1 cellular context compared by ENCODE assay signal in the genomic region with DNA sequence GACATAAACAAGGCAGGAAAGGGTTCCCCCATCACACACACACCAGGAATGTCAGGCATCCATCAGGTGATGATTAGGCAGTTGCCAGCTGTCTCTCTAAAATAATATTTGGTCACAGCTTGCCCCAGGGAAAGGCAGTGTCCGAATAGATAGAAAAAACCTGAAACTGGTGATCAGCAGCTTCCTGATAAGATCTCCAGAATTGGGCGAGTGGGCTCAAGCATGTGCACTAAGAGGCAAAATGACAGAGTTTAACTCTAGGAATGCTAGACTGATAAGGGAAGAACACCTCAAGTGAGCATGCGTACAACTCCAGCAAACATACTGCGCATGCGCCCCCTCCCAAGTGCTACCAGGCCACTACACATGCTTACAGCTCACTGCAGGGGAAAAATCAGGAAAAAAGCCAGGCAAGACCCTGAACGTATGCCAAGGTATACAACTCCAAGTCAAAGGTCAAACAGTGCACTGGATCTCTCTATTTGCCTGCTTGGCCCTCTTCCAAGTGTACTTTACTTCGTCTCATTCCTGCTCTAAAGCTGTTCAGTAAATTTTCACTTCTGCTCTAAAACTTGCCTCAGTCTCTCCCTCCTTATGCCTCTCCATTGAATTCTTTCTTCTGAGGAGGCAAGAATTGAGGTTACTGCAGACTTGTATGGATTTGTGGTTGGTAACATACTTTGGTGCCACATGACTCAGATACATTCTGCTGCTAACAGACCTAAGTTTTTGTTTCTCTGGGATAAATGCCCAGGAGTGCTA.
TF ChIP-seq lines count a peak whose summit lies in the region.

No MANE protein-coding gene starts in this region.

TF ChIP-seq in HepG2, 621 proteins besides CTCF, POLR2A, EP300 and RAD21 (continued from another document and continues in another):
- TF ChIP-seq, protein P1, sequence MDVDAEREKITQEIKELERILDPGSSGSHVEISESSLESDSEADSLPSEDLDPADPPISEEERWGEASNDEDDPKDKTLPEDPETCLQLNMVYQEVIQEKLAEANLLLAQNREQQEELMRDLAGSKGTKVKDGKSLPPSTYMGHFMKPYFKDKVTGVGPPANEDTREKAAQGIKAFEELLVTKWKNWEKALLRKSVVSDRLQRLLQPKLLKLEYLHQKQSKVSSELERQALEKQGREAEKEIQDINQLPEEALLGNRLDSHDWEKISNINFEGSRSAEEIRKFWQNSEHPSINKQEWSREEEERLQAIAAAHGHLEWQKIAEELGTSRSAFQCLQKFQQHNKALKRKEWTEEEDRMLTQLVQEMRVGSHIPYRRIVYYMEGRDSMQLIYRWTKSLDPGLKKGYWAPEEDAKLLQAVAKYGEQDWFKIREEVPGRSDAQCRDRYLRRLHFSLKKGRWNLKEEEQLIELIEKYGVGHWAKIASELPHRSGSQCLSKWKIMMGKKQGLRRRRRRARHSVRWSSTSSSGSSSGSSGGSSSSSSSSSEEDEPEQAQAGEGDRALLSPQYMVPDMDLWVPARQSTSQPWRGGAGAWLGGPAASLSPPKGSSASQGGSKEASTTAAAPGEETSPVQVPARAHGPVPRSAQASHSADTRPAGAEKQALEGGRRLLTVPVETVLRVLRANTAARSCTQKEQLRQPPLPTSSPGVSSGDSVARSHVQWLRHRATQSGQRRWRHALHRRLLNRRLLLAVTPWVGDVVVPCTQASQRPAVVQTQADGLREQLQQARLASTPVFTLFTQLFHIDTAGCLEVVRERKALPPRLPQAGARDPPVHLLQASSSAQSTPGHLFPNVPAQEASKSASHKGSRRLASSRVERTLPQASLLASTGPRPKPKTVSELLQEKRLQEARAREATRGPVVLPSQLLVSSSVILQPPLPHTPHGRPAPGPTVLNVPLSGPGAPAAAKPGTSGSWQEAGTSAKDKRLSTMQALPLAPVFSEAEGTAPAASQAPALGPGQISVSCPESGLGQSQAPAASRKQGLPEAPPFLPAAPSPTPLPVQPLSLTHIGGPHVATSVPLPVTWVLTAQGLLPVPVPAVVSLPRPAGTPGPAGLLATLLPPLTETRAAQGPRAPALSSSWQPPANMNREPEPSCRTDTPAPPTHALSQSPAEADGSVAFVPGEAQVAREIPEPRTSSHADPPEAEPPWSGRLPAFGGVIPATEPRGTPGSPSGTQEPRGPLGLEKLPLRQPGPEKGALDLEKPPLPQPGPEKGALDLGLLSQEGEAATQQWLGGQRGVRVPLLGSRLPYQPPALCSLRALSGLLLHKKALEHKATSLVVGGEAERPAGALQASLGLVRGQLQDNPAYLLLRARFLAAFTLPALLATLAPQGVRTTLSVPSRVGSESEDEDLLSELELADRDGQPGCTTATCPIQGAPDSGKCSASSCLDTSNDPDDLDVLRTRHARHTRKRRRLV (CRISPR knock-in tag; IDR thresholded peaks at IDR 0.05) = no peak
- TF ChIP-seq MIXL1 (CRISPR knock-in tag; IDR thresholded peaks at IDR 0.05) = 0 out of 2 replicates have a peak, but pooled peaks have one; percentile 11
- no peak for TF ChIP-seq YY1 (IDR thresholded peaks at IDR 0.05; ENCODE audit: insufficient read depth, insufficient replicate concordance, low read depth, low read length)
- TF ChIP-seq NR2F2 (IDR thresholded peaks at IDR 0.05; ENCODE audit: borderline replicate concordance, low read depth) = peak; percentile 92
- TF ChIP-seq, protein P2, sequence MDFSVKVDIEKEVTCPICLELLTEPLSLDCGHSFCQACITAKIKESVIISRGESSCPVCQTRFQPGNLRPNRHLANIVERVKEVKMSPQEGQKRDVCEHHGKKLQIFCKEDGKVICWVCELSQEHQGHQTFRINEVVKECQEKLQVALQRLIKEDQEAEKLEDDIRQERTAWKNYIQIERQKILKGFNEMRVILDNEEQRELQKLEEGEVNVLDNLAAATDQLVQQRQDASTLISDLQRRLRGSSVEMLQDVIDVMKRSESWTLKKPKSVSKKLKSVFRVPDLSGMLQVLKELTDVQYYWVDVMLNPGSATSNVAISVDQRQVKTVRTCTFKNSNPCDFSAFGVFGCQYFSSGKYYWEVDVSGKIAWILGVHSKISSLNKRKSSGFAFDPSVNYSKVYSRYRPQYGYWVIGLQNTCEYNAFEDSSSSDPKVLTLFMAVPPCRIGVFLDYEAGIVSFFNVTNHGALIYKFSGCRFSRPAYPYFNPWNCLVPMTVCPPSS (IDR thresholded peaks at IDR 0.05) = no peak
- TF ChIP-seq, protein P3, sequence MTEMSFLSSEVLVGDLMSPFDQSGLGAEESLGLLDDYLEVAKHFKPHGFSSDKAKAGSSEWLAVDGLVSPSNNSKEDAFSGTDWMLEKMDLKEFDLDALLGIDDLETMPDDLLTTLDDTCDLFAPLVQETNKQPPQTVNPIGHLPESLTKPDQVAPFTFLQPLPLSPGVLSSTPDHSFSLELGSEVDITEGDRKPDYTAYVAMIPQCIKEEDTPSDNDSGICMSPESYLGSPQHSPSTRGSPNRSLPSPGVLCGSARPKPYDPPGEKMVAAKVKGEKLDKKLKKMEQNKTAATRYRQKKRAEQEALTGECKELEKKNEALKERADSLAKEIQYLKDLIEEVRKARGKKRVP (CRISPR knock-in tag; IDR thresholded peaks at IDR 0.05) = no peak
- peak; percentile 43; the same call in 1 of the 2 replicates for TF ChIP-seq ZNF503 (CRISPR knock-in tag; IDR thresholded peaks at IDR 0.05)
- no peak for TF ChIP-seq CBFB (CRISPR knock-in tag; IDR thresholded peaks at IDR 0.05)
- TF ChIP-seq, protein P4, sequence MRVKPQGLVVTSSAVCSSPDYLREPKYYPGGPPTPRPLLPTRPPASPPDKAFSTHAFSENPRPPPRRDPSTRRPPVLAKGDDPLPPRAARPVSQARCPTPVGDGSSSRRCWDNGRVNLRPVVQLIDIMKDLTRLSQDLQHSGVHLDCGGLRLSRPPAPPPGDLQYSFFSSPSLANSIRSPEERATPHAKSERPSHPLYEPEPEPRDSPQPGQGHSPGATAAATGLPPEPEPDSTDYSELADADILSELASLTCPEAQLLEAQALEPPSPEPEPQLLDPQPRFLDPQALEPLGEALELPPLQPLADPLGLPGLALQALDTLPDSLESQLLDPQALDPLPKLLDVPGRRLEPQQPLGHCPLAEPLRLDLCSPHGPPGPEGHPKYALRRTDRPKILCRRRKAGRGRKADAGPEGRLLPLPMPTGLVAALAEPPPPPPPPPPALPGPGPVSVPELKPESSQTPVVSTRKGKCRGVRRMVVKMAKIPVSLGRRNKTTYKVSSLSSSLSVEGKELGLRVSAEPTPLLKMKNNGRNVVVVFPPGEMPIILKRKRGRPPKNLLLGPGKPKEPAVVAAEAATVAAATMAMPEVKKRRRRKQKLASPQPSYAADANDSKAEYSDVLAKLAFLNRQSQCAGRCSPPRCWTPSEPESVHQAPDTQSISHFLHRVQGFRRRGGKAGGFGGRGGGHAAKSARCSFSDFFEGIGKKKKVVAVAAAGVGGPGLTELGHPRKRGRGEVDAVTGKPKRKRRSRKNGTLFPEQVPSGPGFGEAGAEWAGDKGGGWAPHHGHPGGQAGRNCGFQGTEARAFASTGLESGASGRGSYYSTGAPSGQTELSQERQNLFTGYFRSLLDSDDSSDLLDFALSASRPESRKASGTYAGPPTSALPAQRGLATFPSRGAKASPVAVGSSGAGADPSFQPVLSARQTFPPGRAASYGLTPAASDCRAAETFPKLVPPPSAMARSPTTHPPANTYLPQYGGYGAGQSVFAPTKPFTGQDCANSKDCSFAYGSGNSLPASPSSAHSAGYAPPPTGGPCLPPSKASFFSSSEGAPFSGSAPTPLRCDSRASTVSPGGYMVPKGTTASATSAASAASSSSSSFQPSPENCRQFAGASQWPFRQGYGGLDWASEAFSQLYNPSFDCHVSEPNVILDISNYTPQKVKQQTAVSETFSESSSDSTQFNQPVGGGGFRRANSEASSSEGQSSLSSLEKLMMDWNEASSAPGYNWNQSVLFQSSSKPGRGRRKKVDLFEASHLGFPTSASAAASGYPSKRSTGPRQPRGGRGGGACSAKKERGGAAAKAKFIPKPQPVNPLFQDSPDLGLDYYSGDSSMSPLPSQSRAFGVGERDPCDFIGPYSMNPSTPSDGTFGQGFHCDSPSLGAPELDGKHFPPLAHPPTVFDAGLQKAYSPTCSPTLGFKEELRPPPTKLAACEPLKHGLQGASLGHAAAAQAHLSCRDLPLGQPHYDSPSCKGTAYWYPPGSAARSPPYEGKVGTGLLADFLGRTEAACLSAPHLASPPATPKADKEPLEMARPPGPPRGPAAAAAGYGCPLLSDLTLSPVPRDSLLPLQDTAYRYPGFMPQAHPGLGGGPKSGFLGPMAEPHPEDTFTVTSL (CRISPR knock-in tag; IDR thresholded peaks at IDR 0.05; ENCODE audit: borderline replicate concordance) = peak; percentile 91
- TF ChIP-seq, protein P5, sequence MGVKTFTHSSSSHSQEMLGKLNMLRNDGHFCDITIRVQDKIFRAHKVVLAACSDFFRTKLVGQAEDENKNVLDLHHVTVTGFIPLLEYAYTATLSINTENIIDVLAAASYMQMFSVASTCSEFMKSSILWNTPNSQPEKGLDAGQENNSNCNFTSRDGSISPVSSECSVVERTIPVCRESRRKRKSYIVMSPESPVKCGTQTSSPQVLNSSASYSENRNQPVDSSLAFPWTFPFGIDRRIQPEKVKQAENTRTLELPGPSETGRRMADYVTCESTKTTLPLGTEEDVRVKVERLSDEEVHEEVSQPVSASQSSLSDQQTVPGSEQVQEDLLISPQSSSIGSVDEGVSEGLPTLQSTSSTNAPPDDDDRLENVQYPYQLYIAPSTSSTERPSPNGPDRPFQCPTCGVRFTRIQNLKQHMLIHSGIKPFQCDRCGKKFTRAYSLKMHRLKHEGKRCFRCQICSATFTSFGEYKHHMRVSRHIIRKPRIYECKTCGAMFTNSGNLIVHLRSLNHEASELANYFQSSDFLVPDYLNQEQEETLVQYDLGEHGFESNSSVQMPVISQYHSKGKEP (CRISPR knock-in tag; IDR thresholded peaks at IDR 0.05) = no peak
- peak; percentile 49 for TF ChIP-seq CCDC6 (CRISPR knock-in tag; IDR thresholded peaks at IDR 0.05)
- no peak for TF ChIP-seq NRL (CRISPR knock-in tag; IDR thresholded peaks at IDR 0.05; ENCODE audit: borderline replicate concordance)
- no peak for TF ChIP-seq NONO (IDR thresholded peaks at IDR 0.05)
- 0 out of 2 replicates have a peak, but pooled peaks have one; percentile 39 for TF ChIP-seq NONO (CRISPR knock-in tag; conservative IDR thresholded peaks at IDR 0.05)
- no peak for TF ChIP-seq JUNB (CRISPR knock-in tag; IDR thresholded peaks at IDR 0.05; ENCODE audit: borderline replicate concordance)
- TF ChIP-seq PCBP2 (optimal IDR thresholded peaks at IDR 0.05; ENCODE audit: low read depth, low read length, poor library complexity, severe bottlenecking) = no peak
- no peak for TF ChIP-seq GTF2F1 (IDR thresholded peaks at IDR 0.05; ENCODE audit: low read length)
- TF ChIP-seq, protein P6, sequence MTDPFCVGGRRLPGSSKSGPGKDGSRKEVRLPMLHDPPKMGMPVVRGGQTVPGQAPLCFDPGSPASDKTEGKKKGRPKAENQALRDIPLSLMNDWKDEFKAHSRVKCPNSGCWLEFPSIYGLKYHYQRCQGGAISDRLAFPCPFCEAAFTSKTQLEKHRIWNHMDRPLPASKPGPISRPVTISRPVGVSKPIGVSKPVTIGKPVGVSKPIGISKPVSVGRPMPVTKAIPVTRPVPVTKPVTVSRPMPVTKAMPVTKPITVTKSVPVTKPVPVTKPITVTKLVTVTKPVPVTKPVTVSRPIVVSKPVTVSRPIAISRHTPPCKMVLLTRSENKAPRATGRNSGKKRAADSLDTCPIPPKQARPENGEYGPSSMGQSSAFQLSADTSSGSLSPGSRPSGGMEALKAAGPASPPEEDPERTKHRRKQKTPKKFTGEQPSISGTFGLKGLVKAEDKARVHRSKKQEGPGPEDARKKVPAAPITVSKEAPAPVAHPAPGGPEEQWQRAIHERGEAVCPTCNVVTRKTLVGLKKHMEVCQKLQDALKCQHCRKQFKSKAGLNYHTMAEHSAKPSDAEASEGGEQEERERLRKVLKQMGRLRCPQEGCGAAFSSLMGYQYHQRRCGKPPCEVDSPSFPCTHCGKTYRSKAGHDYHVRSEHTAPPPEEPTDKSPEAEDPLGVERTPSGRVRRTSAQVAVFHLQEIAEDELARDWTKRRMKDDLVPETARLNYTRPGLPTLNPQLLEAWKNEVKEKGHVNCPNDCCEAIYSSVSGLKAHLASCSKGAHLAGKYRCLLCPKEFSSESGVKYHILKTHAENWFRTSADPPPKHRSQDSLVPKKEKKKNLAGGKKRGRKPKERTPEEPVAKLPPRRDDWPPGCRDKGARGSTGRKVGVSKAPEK (CRISPR knock-in tag; IDR thresholded peaks at IDR 0.05; ENCODE audit: borderline replicate concordance) = no peak
- TF ChIP-seq RARG (CRISPR knock-in tag; IDR thresholded peaks at IDR 0.05; ENCODE audit: low read depth) = no peak
- TF ChIP-seq ZNF549 (CRISPR knock-in tag; IDR thresholded peaks at IDR 0.05) = no peak
- peak; percentile 56 for TF ChIP-seq SAP130 (CRISPR knock-in tag; IDR thresholded peaks at IDR 0.05; ENCODE audit: low read depth)
- TF ChIP-seq, protein P7, sequence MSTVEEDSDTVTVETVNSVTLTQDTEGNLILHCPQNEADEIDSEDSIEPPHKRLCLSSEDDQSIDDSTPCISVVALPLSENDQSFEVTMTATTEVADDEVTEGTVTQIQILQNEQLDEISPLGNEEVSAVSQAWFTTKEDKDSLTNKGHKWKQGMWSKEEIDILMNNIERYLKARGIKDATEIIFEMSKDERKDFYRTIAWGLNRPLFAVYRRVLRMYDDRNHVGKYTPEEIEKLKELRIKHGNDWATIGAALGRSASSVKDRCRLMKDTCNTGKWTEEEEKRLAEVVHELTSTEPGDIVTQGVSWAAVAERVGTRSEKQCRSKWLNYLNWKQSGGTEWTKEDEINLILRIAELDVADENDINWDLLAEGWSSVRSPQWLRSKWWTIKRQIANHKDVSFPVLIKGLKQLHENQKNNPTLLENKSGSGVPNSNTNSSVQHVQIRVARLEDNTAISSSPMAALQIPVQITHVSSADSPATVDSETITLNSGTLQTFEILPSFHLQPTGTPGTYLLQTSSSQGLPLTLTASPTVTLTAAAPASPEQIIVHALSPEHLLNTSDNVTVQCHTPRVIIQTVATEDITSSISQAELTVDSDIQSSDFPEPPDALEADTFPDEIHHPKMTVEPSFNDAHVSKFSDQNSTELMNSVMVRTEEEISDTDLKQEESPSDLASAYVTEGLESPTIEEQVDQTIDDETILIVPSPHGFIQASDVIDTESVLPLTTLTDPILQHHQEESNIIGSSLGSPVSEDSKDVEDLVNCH (CRISPR knock-in tag; IDR thresholded peaks at IDR 0.05) = 0 out of 2 replicates have a peak, but pooled peaks have one; percentile 46
- no peak for TF ChIP-seq REXO4 (CRISPR knock-in tag; IDR thresholded peaks at IDR 0.05; ENCODE audit: borderline replicate concordance)
- no peak for TF ChIP-seq CBX2 (IDR thresholded peaks at IDR 0.05; ENCODE audit: low read depth, low read length)
- no peak for TF ChIP-seq CBX2 (CRISPR knock-in tag; IDR thresholded peaks at IDR 0.05; ENCODE audit: low read depth)
- TF ChIP-seq ZBTB7B (CRISPR knock-in tag; IDR thresholded peaks at IDR 0.05) = no peak
- TF ChIP-seq MED8 (CRISPR knock-in tag; IDR thresholded peaks at IDR 0.05; ENCODE audit: insufficient replicate concordance) = no peak
